ENCODE assay signal across 12 cellular contexts in genomic region chr9:35615981-35616680, GRCh38. TPM values are rescaled to one million over a fixed set of nuclear protein-coding genes. Genes with fewer than 3 reads are reported as not detected.
DNase-seq lines count a peak whose midpoint lies in the region; ATAC-seq and TF ChIP-seq lines count a peak whose summit lies in the region.
"Had no signal": no experiment of that assay in that cellular context is flagged by ENCODE, and none has a peak within 500 bp of the region (broad histone marks: within the 10 kb centered on the region; RNA-seq: fewer than 3 reads in every experiment).

No MANE protein-coding gene starts in this region.

- DNase-seq in CD8-positive, alpha-beta T cell: no peak
- no peak for DNase-seq in activated naive CD8-positive, alpha-beta T cell treated with anti-CD3 and anti-CD28 coated beads for 36 hours
- DNase-seq in SJCRH30: no peak
- DNase-seq in stimulated activated naive CD4-positive, alpha-beta T cell (lab: John Stamatoyannopoulos, UW): no peak
- no peak for DNase-seq in activated gamma-delta T cell (lab: John Stamatoyannopoulos, UW)
- DNase-seq: NCI-H1092 treated with DMSO at 0.1 percent for 48 hours, PC-9 had no signal

- intact Hi-C loops in CD8-positive, alpha-beta T cell (cut with DNase I, micrococcal nuclease): loop anchor here (2.0 kb wide), 2 partner anchors 23 to 43 kb away; partner anchors contain the start of genes CCDC107 (in 1 of the 2) and RMRP (in 1 of the 2)

- POLR2A ChIA-PET in CD8-positive, alpha-beta T cell (lab: Charles Lee): interaction anchor here (0.7 to 6.6 kb wide), 11 partner anchors 11 to 514 kb away, joined by 3 to 79 read pairs (median 4); partner anchors contain the start of genes CCDC107, CREB3, RGP1 and RMRP

- peak overlapping the region; percentile 85 for H3K4me3 Mint-ChIP-seq in CD8-positive, alpha-beta T cell
- peak overlapping the region; percentile 87 for H3K4me3 Mint-ChIP-seq in activated naive CD8-positive, alpha-beta T cell treated with anti-CD3 and anti-CD28 coated beads for 36 hours

- H3K27me3 Mint-ChIP-seq in CD8-positive, alpha-beta T cell (ENCODE audit: low read depth): no peaks in the 10 kb centered on the region
- H3K27me3 Mint-ChIP-seq in activated naive CD8-positive, alpha-beta T cell treated with anti-CD3 and anti-CD28 coated beads for 36 hours: no peaks in the 10 kb centered on the region

- no peaks in the 10 kb centered on the region for H3K36me3 ChIP-seq in CD8-positive, alpha-beta T cell (ENCODE audit: insufficient read depth, low read length)
- no peaks in the 10 kb centered on the region for H3K36me3 ChIP-seq in HUES48 (ENCODE audit: control insufficient read depth, insufficient read depth, low read length)
- no peaks in the 10 kb centered on the region for H3K36me3 ChIP-seq in SJCRH30
- H3K36me3 ChIP-seq: left lung had no signal

- H3K27ac ChIP-seq in CD8-positive, alpha-beta T cell (ENCODE audit: low read depth, low read length): peak overlapping the region; percentile 36
- no peak overlapping the region for H3K27ac ChIP-seq in HUES48 (ENCODE audit: low read depth, low read length)
- H3K27ac ChIP-seq in SJCRH30: no peak overlapping the region
- H3K27ac ChIP-seq: PC-9 had no signal

- no peaks in the 10 kb centered on the region for H3K9me3 Mint-ChIP-seq in CD8-positive, alpha-beta T cell
- H3K9me3 Mint-ChIP-seq in activated naive CD8-positive, alpha-beta T cell treated with anti-CD3 and anti-CD28 coated beads for 36 hours: no peaks in the 10 kb centered on the region

- H3K9ac ChIP-seq in HUES48 (ENCODE audit: low read depth, low read length): no peak overlapping the region

- H3K27me3 ChIP-seq in CD8-positive, alpha-beta T cell (ENCODE audit: insufficient read depth, low read length): no peaks in the 10 kb centered on the region
- peaks cover 25% of the 10 kb centered on the region for H3K27me3 ChIP-seq in HUES48 (ENCODE audit: control insufficient read depth, insufficient read depth, low read length)
- H3K27me3 ChIP-seq in mononuclear cell (ENCODE audit: insufficient read depth, low read length): no peaks in the 10 kb centered on the region
- H3K27me3 ChIP-seq in SJCRH30: no peaks in the 10 kb centered on the region

- H3K4me3 ChIP-seq in CD8-positive, alpha-beta T cell (ENCODE audit: low read depth, low read length): peak overlapping the region; percentile 44
- H3K4me3 ChIP-seq in HUES48 (ENCODE audit: low read depth, low read length) (peak overlapping the region; percentile 69), mononuclear cell (ENCODE audit: low read length) (peak overlapping the region; percentile 44), SJCRH30 (no peak overlapping the region)
- H3K4me3 ChIP-seq: PC-9 had no signal

- H3K9me3 ChIP-seq in CD8-positive, alpha-beta T cell (ENCODE audit: low read length): no peaks in the 10 kb centered on the region
- H3K9me3 ChIP-seq in HUES48 (ENCODE audit: control insufficient read depth, insufficient read depth, low read length) (no peaks in the 10 kb centered on the region), mononuclear cell (ENCODE audit: low read depth, low read length) (no peaks in the 10 kb centered on the region), SJCRH30 (replicated peaks) (no peaks in the 10 kb centered on the region)
- H3K9me3 ChIP-seq: left lung had no signal

- no peaks in the 10 kb centered on the region for H3K36me3 Mint-ChIP-seq in CD8-positive, alpha-beta T cell
- H3K36me3 Mint-ChIP-seq in activated naive CD8-positive, alpha-beta T cell treated with anti-CD3 and anti-CD28 coated beads for 36 hours: peaks cover 5% of the 10 kb centered on the region

- peak overlapping the region; percentile 92 for H3K27ac Mint-ChIP-seq in CD8-positive, alpha-beta T cell
- peak overlapping the region; percentile 96 for H3K27ac Mint-ChIP-seq in activated naive CD8-positive, alpha-beta T cell treated with anti-CD3 and anti-CD28 coated beads for 36 hours

- ATAC-seq in CD8-positive, alpha-beta T cell: no peak
- ATAC-seq in GM18498 (IDR thresholded peaks at IDR 0.05; ENCODE audit: unreplicated experiment): no peak

- H3K4me1 ChIP-seq in CD8-positive, alpha-beta T cell (ENCODE audit: insufficient read depth, low read length): peaks cover 40% of the 10 kb centered on the region
- H3K4me1 ChIP-seq in HUES48 (ENCODE audit: control insufficient read depth, insufficient read depth, low read length) (peaks cover 3% of the 10 kb centered on the region; the same call in 1 of the 2 replicates), mononuclear cell (ENCODE audit: insufficient read depth, low read length) (peaks cover 66% of the 10 kb centered on the region), SJCRH30 (peaks cover 4% of the 10 kb centered on the region; the same call in 1 of the 2 replicates)

- no peak for TF ChIP-seq CTCF in CD8-positive, alpha-beta T cell (IDR thresholded peaks at IDR 0.05)

- peaks cover 42% of the 10 kb centered on the region for H3K4me1 Mint-ChIP-seq in CD8-positive, alpha-beta T cell (ENCODE audit: low read depth)
- H3K4me1 Mint-ChIP-seq in activated naive CD8-positive, alpha-beta T cell treated with anti-CD3 and anti-CD28 coated beads for 36 hours: peaks cover 51% of the 10 kb centered on the region

- CTCF ChIA-PET in CD8-positive, alpha-beta T cell (lab: Charles Lee): interaction anchor here (0.6 to 13.8 kb wide), 16 partner anchors 7 to 139 kb away, joined by 3 to 147 read pairs (median 7); partner anchors contain the start of genes ARHGEF39, CCDC107, CREB3 and RMRP

RNA-seq across cellular contexts. Expression of gene CD72, which starts 2.1 kb away (rescaled TPM):
- total RNA-seq in CD8-positive, alpha-beta T cell: 1 to 10 TPM; 2.9 to 5.7 TPM
- total RNA-seq in activated naive CD8-positive, alpha-beta T cell treated with anti-CD3 and anti-CD28 coated beads for 36 hours: 10 to 100 TPM; 11.4 to 11.5 TPM
- 4.9 TPM for total RNA-seq in mononuclear cell
- not detected in 2 replicates for total RNA-seq in SJCRH30 (2014; rRNA removed; shearing (Covaris generic))

RNA-seq across cellular contexts. Expression of gene TESK1, which starts 11.1 kb away (rescaled TPM):
- total RNA-seq in CD8-positive, alpha-beta T cell: 10 to 100 TPM; 18.0 to 19.6 TPM
- 10 to 100 TPM; 24.9 to 26.0 TPM for total RNA-seq in activated naive CD8-positive, alpha-beta T cell treated with anti-CD3 and anti-CD28 coated beads for 36 hours
- 7.7 TPM for total RNA-seq in mononuclear cell
- total RNA-seq in SJCRH30 (2014; rRNA removed; shearing (Covaris generic)): 9.2 and 10.1 TPM in 2 replicates

RNA-seq across cellular contexts. Expression of gene SIT1, which starts 34.6 kb away (rescaled TPM):
- 10 to 100 TPM; 11.0 to 11.6 TPM for total RNA-seq in CD8-positive, alpha-beta T cell
- 10 to 100 TPM; 67.7 to 69.4 TPM for total RNA-seq in activated naive CD8-positive, alpha-beta T cell treated with anti-CD3 and anti-CD28 coated beads for 36 hours
- 9.6 TPM for total RNA-seq in mononuclear cell
- total RNA-seq in SJCRH30 (2014; rRNA removed; shearing (Covaris generic)): 0.13 TPM in 1 of 2 replicates, not detected in the other
- total RNA-seq: H4, PC-9 had no signal

RNA-seq across cellular contexts. Expression of gene RMRP, which starts 41.7 kb away (rescaled TPM):
- over 10,000 TPM; 22,073 to 26,359 TPM for total RNA-seq in CD8-positive, alpha-beta T cell
- total RNA-seq in activated naive CD8-positive, alpha-beta T cell treated with anti-CD3 and anti-CD28 coated beads for 36 hours: over 10,000 TPM in 1 of 2 experiments, 1,000 to 10,000 TPM in 1; 8,498 to 10,099 TPM
- 37,843 TPM for total RNA-seq in mononuclear cell
- 8,654 and 17,072 TPM in 2 replicates for total RNA-seq in SJCRH30 (2014; rRNA removed; shearing (Covaris generic))

RNA-seq across cellular contexts. Expression of gene CCDC107, which starts 42.0 kb away (rescaled TPM):
- total RNA-seq in CD8-positive, alpha-beta T cell: 1 to 10 TPM; 7.4 to 9.1 TPM
- 1 to 10 TPM; 8.2 to 9.4 TPM for total RNA-seq in activated naive CD8-positive, alpha-beta T cell treated with anti-CD3 and anti-CD28 coated beads for 36 hours
- total RNA-seq in mononuclear cell: 6.9 TPM
- 6.1 and 6.6 TPM in 2 replicates for total RNA-seq in SJCRH30 (2014; rRNA removed; shearing (Covaris generic))
